In genomic region chrX:71053217-71053621, GRCh38 we compare ENCODE assay signal across 1 cellular context.
TF ChIP-seq lines count a peak whose summit lies in the region.

No MANE protein-coding gene starts in this region.

TF ChIP-seq in H1, 55 proteins besides CTCF, POLR2A, EP300 and RAD21 (continued from another document):
- TF ChIP-seq SIN3A (conservative IDR thresholded peaks at IDR 0.05 in 1 of 2, IDR thresholded peaks at IDR 0.05 in 1 of 2; ENCODE audit: low read depth in 1 of 2, low read length in 2 of 2): peak in 1 of 2 experiments; percentile 78; a peak in 1 of 4 replicates
- TF ChIP-seq SP2 (IDR thresholded peaks at IDR 0.05; ENCODE audit: low read length): peak; percentile 27
- peak; percentile 56; the same call in 1 of the 2 replicates for TF ChIP-seq TAF1 (IDR thresholded peaks at IDR 0.05; ENCODE audit: low read depth, low read length)
- TF ChIP-seq SP1 (IDR thresholded peaks at IDR 0.05; ENCODE audit: low read depth, low read length): peak; percentile 86
- no peak for TF ChIP-seq SRF (IDR thresholded peaks at IDR 0.05; ENCODE audit: low read depth, low read length)
- TF ChIP-seq SIX5 (IDR thresholded peaks at IDR 0.05; ENCODE audit: low read depth, low read length): peak; percentile 14; the same call in 1 of the 2 replicates
- no peak for TF ChIP-seq TCF12 (IDR thresholded peaks at IDR 0.05; ENCODE audit: low read depth, low read length)
- peak; percentile 86 for TF ChIP-seq SAP30 (IDR thresholded peaks at IDR 0.05; ENCODE audit: insufficient read depth, insufficient replicate concordance, low read length)
- TF ChIP-seq TEAD4 (IDR thresholded peaks at IDR 0.05; ENCODE audit: low read depth, low read length): 0 out of 2 replicates have a peak, but pooled peaks have one; percentile 29
